26 cellular contexts compared by ENCODE assay signal in the genomic region with DNA sequence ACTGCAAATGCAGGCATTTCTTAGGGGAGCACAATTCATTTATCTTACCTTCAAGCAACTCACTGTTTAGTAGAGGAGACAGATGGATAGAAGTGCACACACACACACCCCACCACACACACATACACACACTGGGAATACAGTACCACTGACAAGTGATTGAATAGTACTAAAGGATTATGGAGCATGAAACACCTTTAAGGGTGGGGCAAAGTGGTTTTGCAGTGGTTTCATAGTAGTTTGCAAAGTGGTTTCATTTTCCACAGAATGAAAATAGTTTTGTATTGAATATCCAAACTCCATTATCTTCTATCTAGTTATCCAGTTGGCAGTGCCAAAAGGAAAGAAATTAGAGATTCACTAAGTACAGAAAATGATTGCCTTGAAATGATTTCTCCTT.
"Had no signal": no experiment of that assay in that cellular context is flagged by ENCODE, and none has a peak within 500 bp of the region (broad histone marks: within the 10 kb centered on the region; RNA-seq: fewer than 3 reads in every experiment).

No MANE protein-coding gene starts in this region.

- H3K9me3 ChIP-seq: SK-N-SH had no signal

- H3K27ac Mint-ChIP-seq: IgD-negative memory B cell, T-cell had no signal

- H3K4me3 Mint-ChIP-seq: IgD-negative memory B cell, T-cell had no signal

- H3K4me3 ChIP-seq: K562 had no signal

- H3K9me2 ChIP-seq: SK-N-SH had no signal

- H3K4me2 ChIP-seq: KMS-11, SK-N-SH had no signal

- ATAC-seq: K562, Panc1, PC-3, T-cell had no signal

- DNase-seq: Kasumi-1; MV-4-11; NCI-H1048; NCI-H1105; NCI-H1436 treated with DMSO at 0.1 percent for 48 hours; NCI-H1694; NCI-H187 treated with DMSO at 0.1 percent for 48 hours; NCI-H2029 treated with DMSO at 0.1 percent for 48 hours; NCI-H2171 treated with DMSO at 0.1 percent for 48 hours; NCI-H345; NCI-H446 treated with DMSO at 0.1 percent for 48 hours; NCI-H510A treated with DMSO at 0.1 percent for 48 hours; NCI-H526; NCI-H82; NK-92 treated with Interleukin-12 subunit alpha and Interleukin-12 subunit beta, amount 100 ng/mL, for 24 hours; PC-3; SHP77; SK-N-SH; SW 1271; T-cell had no signal

- H3K27ac ChIP-seq: HL-60, KMS-11, RWPE1 had no signal

- H3K9ac ChIP-seq: KMS-11, SK-N-SH had no signal
